In the genomic region with DNA sequence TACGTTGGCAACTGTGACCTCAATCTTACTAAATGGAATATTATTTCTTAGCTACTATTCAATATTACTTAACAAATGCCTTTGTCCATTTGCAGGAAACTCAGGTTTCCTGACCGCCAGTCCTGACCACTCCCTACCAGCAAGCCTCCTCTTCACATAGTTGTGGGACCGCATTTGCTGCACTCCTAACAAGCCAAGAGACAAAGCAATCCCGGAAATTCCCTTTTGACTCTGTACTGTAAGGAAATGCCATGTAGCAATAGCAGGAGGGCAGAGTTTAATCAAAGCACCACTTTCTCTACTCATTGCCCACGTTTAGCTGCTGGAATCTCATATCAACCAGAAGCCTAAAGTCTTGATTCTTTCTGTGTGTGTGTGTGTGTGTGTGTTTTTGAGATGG, we compare ENCODE assay signal across 10 cellular contexts. TPM values are rescaled to one million over a fixed set of nuclear protein-coding genes. Genes with fewer than 3 reads are reported as not detected.
DNase-seq lines count a peak whose midpoint lies in the region; ATAC-seq and TF ChIP-seq lines count a peak whose summit lies in the region.
"Had no signal": no experiment of that assay in that cellular context is flagged by ENCODE, and none has a peak within 500 bp of the region (broad histone marks: within the 10 kb centered on the region; RNA-seq: fewer than 3 reads in every experiment).

No MANE protein-coding gene starts in this region.

- H3K4me3 ChIP-seq in AG10803 (ENCODE audit: low read length) (no peak overlapping the region), mucosa of descending colon (no peak overlapping the region)

- H3K9me3 ChIP-seq in mucosa of descending colon: no peaks in the 10 kb centered on the region

- intact Hi-C loops in mucosa of descending colon (cut with DNase I, micrococcal nuclease): loop anchor here (5.0 to 10.0 kb wide), 3 partner anchors 332 to 644 kb away; no protein-coding TSS in a partner anchor

- H3K36me3 ChIP-seq in mucosa of descending colon (ENCODE audit: low read depth): no peaks in the 10 kb centered on the region

- DNase-seq in AG10803 (ENCODE audit: low read depth) (peak; percentile 91), NCI-H69 (lab: John Stamatoyannopoulos, UW) (peak; percentile 33), mucosa of descending colon (peak in 1 of 3 donors; percentile 33), NCI-H1436 treated with DMSO at 0.1 percent for 48 hours (lab: John Stamatoyannopoulos, UW) (no peak), GM19238 (ENCODE audit: insufficient read length, low spot score) (no peak), NCI-H2029 (lab: John Stamatoyannopoulos, UW) (no peak)
- no peak for DNase-seq in stimulated activated naive CD4-positive, alpha-beta T cell treated with Interleukin-2 at 50 U/mL for 16 hours (lab: John Stamatoyannopoulos, UW)
- DNase-seq: activated naive CD4-positive, alpha-beta T cell treated with Interleukin-2 at 50 U/mL for 16 hours; NCI-H187 treated with DMSO at 0.1 percent for 48 hours had no signal

- ATAC-seq in esophagus mucosa: peak; percentile 87
- peak; percentile 90 for ATAC-seq in mucosa of descending colon

- TF ChIP-seq CTCF in AG10803 (conservative IDR thresholded peaks at IDR 0.05; ENCODE audit: low read length) (no peak), mucosa of descending colon (IDR thresholded peaks at IDR 0.05) (no peak)

- no peaks in the 10 kb centered on the region for H3K4me1 ChIP-seq in mucosa of descending colon (ENCODE audit: low read depth)

RNA-seq across cellular contexts. Expression of gene ACBD6, which starts 28.1 kb away (rescaled TPM):
- total RNA-seq in esophagus mucosa: 24.2 TPM
- 10 to 100 TPM; 23.3 to 32.8 (median 25.0) TPM for total RNA-seq in mucosa of descending colon

RNA-seq across cellular contexts. Expression of gene OVAAL, which starts 28.3 kb away (rescaled TPM):
- not detected for total RNA-seq in esophagus mucosa
- not detected for total RNA-seq in mucosa of descending colon

Comparison
In these comparisons a context has a peak if more than half of its experiments do, and no peak if none do; other contexts are left out.
1. DNase-seq: peak in AG10803 (single experiment) and NCI-H69 (single experiment); none in stimulated activated naive CD4-positive, alpha-beta T cell treated with Interleukin-2 at 50 U/mL for 16 hours (single experiment), NCI-H1436 treated with DMSO at 0.1 percent for 48 hours (single experiment), GM19238 (single experiment) and NCI-H2029 (single experiment).